ENCODE assay signal across 8 cellular contexts in the genomic region with DNA sequence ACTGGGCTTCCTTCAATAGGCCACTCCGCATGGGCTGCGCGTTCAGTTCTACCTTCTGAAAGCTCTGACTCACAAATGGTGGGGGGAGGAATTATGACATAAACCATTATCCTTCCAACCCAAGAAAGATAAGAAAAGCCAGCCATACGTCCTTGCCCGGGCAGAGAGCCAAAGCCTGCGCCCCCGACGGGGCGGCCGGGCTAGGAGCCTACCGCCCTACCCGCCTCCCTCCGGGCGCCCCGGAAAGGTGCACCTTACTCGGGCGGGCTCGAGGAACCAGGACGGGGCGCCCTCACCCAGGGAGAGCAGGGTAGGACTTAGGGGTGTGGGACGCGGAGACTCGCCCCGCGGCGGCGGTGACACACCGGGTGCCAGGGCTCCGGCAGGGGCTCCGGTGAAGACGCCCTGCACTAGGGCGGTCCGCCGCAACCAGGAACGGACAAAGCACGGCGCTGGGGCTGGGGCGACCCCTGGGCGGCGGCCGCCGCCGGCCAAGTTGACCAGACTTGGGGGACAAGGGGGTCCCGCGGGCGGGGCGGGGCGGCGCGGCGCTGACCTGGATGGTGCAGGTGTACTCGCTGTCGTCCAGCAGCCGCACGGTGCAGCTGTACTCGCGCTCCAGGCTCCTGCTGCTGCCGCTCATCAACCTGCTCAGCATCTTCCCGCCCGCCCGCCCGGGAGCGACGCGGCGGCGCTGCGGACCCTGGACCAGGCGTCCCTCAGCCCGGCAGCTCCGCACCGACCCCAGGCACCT. TPM values are rescaled to one million over a fixed set of nuclear protein-coding genes. Genes with fewer than 3 reads are reported as not detected.
A peak's percentile ranks its signal among the peaks of the same experiment; 100 is the strongest.
DNase-seq lines count a peak whose midpoint lies in the region; ATAC-seq and TF ChIP-seq lines count a peak whose summit lies in the region.

No MANE protein-coding gene starts in this region.

- H3K9ac ChIP-seq in HUES6 (ENCODE audit: low read length), result peak overlapping the region; percentile 1

- H3K4me1 Mint-ChIP-seq in CD4-positive, alpha-beta memory T cell, result peaks cover 10 to 28% (median 14%) of the 10 kb centered on the region in 4 donors

- no peak overlapping the region for H3K27ac ChIP-seq in CD4-positive, alpha-beta memory T cell (ENCODE audit: low read depth, low read length)
- H3K27ac ChIP-seq in HUES6 (ENCODE audit: low read depth, low read length), result no peak overlapping the region
- peak overlapping the region in 1 of 2 donors; percentile 53 for H3K27ac ChIP-seq in left lung

- DNase-seq in CD4-positive, alpha-beta memory T cell, result peak; percentile 20 to 51 (median 37)
- DNase-seq in cerebellum (ENCODE audit: low spot score) (peak; percentile 33), left lung (peak; percentile 38 to 82)
- DNase-seq in stimulated activated CD4-positive, alpha-beta T cell treated with anti-CD3 and anti-CD28 coated beads, Interleukin-4, amount 100 ng/mL, for 24 hours, result peak; percentile 34

- H3K27ac Mint-ChIP-seq in CD4-positive, alpha-beta memory T cell, result peak overlapping the region in 2 of 7 donors; percentile 62 to 73

- H3K9me3 Mint-ChIP-seq in CD4-positive, alpha-beta memory T cell, result peaks cover 0 to 1% (median 0%) of the 10 kb centered on the region in 8 donors

- no peaks in the 10 kb centered on the region for H3K36me3 Mint-ChIP-seq in CD4-positive, alpha-beta memory T cell

- peaks cover 37% of the 10 kb centered on the region for H3K27me3 ChIP-seq in CD4-positive, alpha-beta memory T cell (ENCODE audit: insufficient read depth, low read length)
- H3K27me3 ChIP-seq in HUES6 (ENCODE audit: control insufficient read depth, insufficient read depth, low read length), result peaks cover 26% of the 10 kb centered on the region
- H3K27me3 ChIP-seq in left lung, result peaks cover 41 to 84% of the 10 kb centered on the region in 2 donors

- peaks cover 16% of the 10 kb centered on the region for H3K4me1 ChIP-seq in CD4-positive, alpha-beta memory T cell (ENCODE audit: insufficient read depth, low read length)
- peaks cover 5% of the 10 kb centered on the region for H3K4me1 ChIP-seq in HUES6 (ENCODE audit: control insufficient read depth, insufficient read depth, low read length)
- H3K4me1 ChIP-seq in left lung, result peaks cover 10 to 25% of the 10 kb centered on the region in 2 donors

- peak; percentile 32 for ATAC-seq in GM21423 (IDR thresholded peaks at IDR 0.05; ENCODE audit: unreplicated experiment)
- ATAC-seq in activated CD4-positive, CD25-positive, alpha-beta regulatory T cell treated with anti-CD3 and anti-CD28 coated beads, Interleukin-2, amount 50 U/mL, for 24 hours, result peak; percentile 28
- peak; percentile 62 for ATAC-seq in left lung
- ATAC-seq in HG03378 (IDR thresholded peaks at IDR 0.05; ENCODE audit: unreplicated experiment), result no peak

- H3K27me3 Mint-ChIP-seq in CD4-positive, alpha-beta memory T cell, result peaks cover 48 to 59% of the 10 kb centered on the region in 2 donors

- intact Hi-C loops in CD4-positive, alpha-beta memory T cell (cut with micrococcal nuclease), result loop anchor here (2.0 kb wide), 1 partner anchor 94 kb away; the partner anchor contains the start of gene GOLM2
- intact Hi-C loops in left lung (cut with DNase I), result no loop called here

- no peaks in the 10 kb centered on the region for H3K36me3 ChIP-seq in CD4-positive, alpha-beta memory T cell (ENCODE audit: insufficient read depth, low read length)
- H3K36me3 ChIP-seq in HUES6 (ENCODE audit: control insufficient read depth, insufficient read depth, low read length) (no peaks in the 10 kb centered on the region), left lung (no peaks in the 10 kb centered on the region)

- TF ChIP-seq CTCF in left lung (IDR thresholded peaks at IDR 0.05), result no peak

- POLR2A ChIA-PET in CD4-positive, alpha-beta memory T cell (lab: Charles Lee; ENCODE audit: partially characterized antibody), result interaction anchor here (0.8 to 1.2 kb wide), 2 partner anchors 93 to 370 kb away, joined by 4 read pairs; partner anchors contain the start of gene MFAP1

- CTCF ChIA-PET in CD4-positive, alpha-beta memory T cell (lab: Charles Lee; ENCODE audit: partially characterized antibody), result no interaction called here

- H3K9me3 ChIP-seq in CD4-positive, alpha-beta memory T cell (ENCODE audit: control insufficient read depth in 1 of 2, low read length in 2 of 2), result no peaks in the 10 kb centered on the region
- H3K9me3 ChIP-seq in HUES6 (ENCODE audit: control insufficient read depth, insufficient read depth, low read depth, low read length) (no peaks in the 10 kb centered on the region), left lung (no peaks in the 10 kb centered on the region)

- peak overlapping the region; percentile 77 to 94 (median 90) for H3K4me3 Mint-ChIP-seq in CD4-positive, alpha-beta memory T cell

- H3K4me3 ChIP-seq in CD4-positive, alpha-beta memory T cell (ENCODE audit: low read length in 2 of 2), result peak overlapping the region in 1 of 2 donors; percentile 54
- peak overlapping the region; percentile 70 for H3K4me3 ChIP-seq in HUES6 (ENCODE audit: low read depth, low read length)
- peak overlapping the region; percentile 45 to 53 for H3K4me3 ChIP-seq in left lung

RNA-seq across cellular contexts. Expression of gene FRMD5, which starts 0.5 kb away (rescaled TPM):
- under 1 TPM in 1 of 2 experiments, not detected in 1; 0.08 TPM for total RNA-seq in CD4-positive, alpha-beta memory T cell
- under 1 TPM in 1 of 2 donors, not detected in 1; 0.47 TPM for polyA plus RNA-seq in CD4-positive, alpha-beta memory T cell
- total RNA-seq in cerebellum (27.9 TPM), left lung (1 to 10 TPM; 2.4 to 4.4 TPM)
